In genomic region chr6:29747688-29748250, GRCh38 we compare ENCODE assay signal across 8 cellular contexts.
DNase-seq lines count a peak whose midpoint lies in the region; TF ChIP-seq lines count a peak whose summit lies in the region.

No MANE protein-coding gene starts in this region.

- TF ChIP-seq CTCF in KMS-11 (conservative IDR thresholded peaks at IDR 0.05; ENCODE audit: low read depth, low read length) (no peak), nephron (IDR thresholded peaks at IDR 0.05; ENCODE audit: unreplicated experiment in 3 of 3) (no peak)

- no peaks in the 10 kb centered on the region for H3K79me2 ChIP-seq in KMS-11 (ENCODE audit: insufficient read depth, low read depth)

- peak overlapping the region; percentile 90 to 95 (median 92) for H3K4me3 Mint-ChIP-seq in nephron

- H3K27me3 Mint-ChIP-seq in nephron (ENCODE audit: low read depth): peaks cover 77% of the 10 kb centered on the region

- peak overlapping the region; percentile 66 to 84 (median 75) for H3K4me3 ChIP-seq in BLaER1 treated with 17β-estradiol and CSF1 and Interleukin-3, amounts not matched to agents 10 nM and 100 nM
- H3K4me3 ChIP-seq in KMS-11 (IDR thresholded peaks at IDR 0.05; ENCODE audit: insufficient read depth, low read depth, low read length) (no peak overlapping the region), duodenal mucosa (ENCODE audit: low read depth in 1 of 2, low read length in 2 of 2) (peak overlapping the region; percentile 73 to 78)

- peaks cover 10% of the 10 kb centered on the region for H3K4me1 Mint-ChIP-seq in nephron

- peaks cover 20 to 32% (median 26%) of the 10 kb centered on the region in 10 experiments for H3K4me1 ChIP-seq in BLaER1 treated with 17β-estradiol and CSF1 and Interleukin-3, amounts not matched to agents 10 nM and 100 nM
- H3K4me1 ChIP-seq in KMS-11 (ENCODE audit: low read depth, poor library complexity, severe bottlenecking) (peaks cover 10% of the 10 kb centered on the region), duodenal mucosa (ENCODE audit: control insufficient read depth in 1 of 2, insufficient read depth in 2 of 2, low read length in 2 of 2) (peaks cover 11 to 22% of the 10 kb centered on the region in 2 donors)

- H2AFZ ChIP-seq in KMS-11 (ENCODE audit: low read depth): peak overlapping the region; percentile 94; the same call in 1 of the 2 replicates

- H3K9me3 Mint-ChIP-seq in nephron: peaks cover 4% of the 10 kb centered on the region

- H4K20me1 ChIP-seq in BLaER1 treated with 17β-estradiol and CSF1 and Interleukin-3, amounts not matched to agents 10 nM and 100 nM: peaks cover 0 to 21% (median 4%) of the 10 kb centered on the region in 11 experiments; a peak in 7 of 22 replicates
- no peaks in the 10 kb centered on the region for H4K20me1 ChIP-seq in KMS-11 (ENCODE audit: insufficient read depth)

- no peak for DNase-seq in DMS53 (lab: John Stamatoyannopoulos, UW)
- no peak for DNase-seq in stimulated activated CD4-positive, alpha-beta T cell treated with anti-CD3 and anti-CD28 coated beads, Interleukin-4, amount 100 ng/mL, for 4 hours
- DNase-seq in DMS 273 (lab: John Stamatoyannopoulos, UW; ENCODE audit: unreplicated experiment): no peak
- no peak for DNase-seq in NCI-H128 (lab: John Stamatoyannopoulos, UW; ENCODE audit: unreplicated experiment)

- H3K36me3 ChIP-seq in BLaER1 treated with 17β-estradiol and CSF1 and Interleukin-3, amounts not matched to agents 10 nM and 100 nM: peaks cover 0 to 4% (median 0%) of the 10 kb centered on the region in 11 experiments; a peak in 4 of 22 replicates
- H3K36me3 ChIP-seq in KMS-11 (ENCODE audit: insufficient read depth): no peaks in the 10 kb centered on the region
- peaks cover 0 to 8% of the 10 kb centered on the region in 2 donors for H3K36me3 ChIP-seq in duodenal mucosa (ENCODE audit: control insufficient read depth in 1 of 2, insufficient read depth in 2 of 2, low read length in 2 of 2)

- H3K9me3 ChIP-seq in BLaER1 treated with 17β-estradiol and CSF1 and Interleukin-3, amounts not matched to agents 10 nM and 100 nM (replicated peaks in 1 of 11): no peaks in the 10 kb centered on the region
- H3K9me3 ChIP-seq in duodenal mucosa (ENCODE audit: control insufficient read depth in 1 of 2, low read length in 2 of 2): no peaks in the 10 kb centered on the region

- no peak overlapping the region for H3K27ac ChIP-seq in BLaER1 treated with 17β-estradiol and CSF1 and Interleukin-3, amounts not matched to agents 10 nM and 100 nM
- H3K27ac ChIP-seq in KMS-11 (no peak overlapping the region), duodenal mucosa (ENCODE audit: low read depth, low read length) (no peak overlapping the region)

- H3K27ac Mint-ChIP-seq in nephron: no peak overlapping the region

- H3K36me3 Mint-ChIP-seq in nephron (ENCODE audit: low read depth): no peaks in the 10 kb centered on the region

- peak overlapping the region; percentile 58 to 78 (median 74); a peak in 18 of 22 replicates for H3K9ac ChIP-seq in BLaER1 treated with 17β-estradiol and CSF1 and Interleukin-3, amounts not matched to agents 10 nM and 100 nM
- H3K9ac ChIP-seq in KMS-11 (no peak overlapping the region), duodenal mucosa (ENCODE audit: low read depth in 1 of 2, low read length in 2 of 2) (peak overlapping the region; percentile 75 to 77)

- peak overlapping the region; percentile 89 to 99 (median 97) for H3K4me2 ChIP-seq in BLaER1 treated with 17β-estradiol and CSF1 and Interleukin-3, amounts not matched to agents 10 nM and 100 nM
- H3K4me2 ChIP-seq in KMS-11: peak overlapping the region; percentile 81; the same call in 1 of the 2 replicates

- H3K27me3 ChIP-seq in BLaER1 treated with 17β-estradiol and CSF1 and Interleukin-3, amounts not matched to agents 10 nM and 100 nM: peaks cover 0 to 15% (median 12%) of the 10 kb centered on the region in 11 experiments; a peak in 15 of 22 replicates
- H3K27me3 ChIP-seq in KMS-11 (ENCODE audit: insufficient read depth, low read depth): no peaks in the 10 kb centered on the region
- no peaks in the 10 kb centered on the region for H3K27me3 ChIP-seq in duodenal mucosa (ENCODE audit: control insufficient read depth in 1 of 2, insufficient read depth in 2 of 2, low read length in 2 of 2)
